In the genomic region with DNA sequence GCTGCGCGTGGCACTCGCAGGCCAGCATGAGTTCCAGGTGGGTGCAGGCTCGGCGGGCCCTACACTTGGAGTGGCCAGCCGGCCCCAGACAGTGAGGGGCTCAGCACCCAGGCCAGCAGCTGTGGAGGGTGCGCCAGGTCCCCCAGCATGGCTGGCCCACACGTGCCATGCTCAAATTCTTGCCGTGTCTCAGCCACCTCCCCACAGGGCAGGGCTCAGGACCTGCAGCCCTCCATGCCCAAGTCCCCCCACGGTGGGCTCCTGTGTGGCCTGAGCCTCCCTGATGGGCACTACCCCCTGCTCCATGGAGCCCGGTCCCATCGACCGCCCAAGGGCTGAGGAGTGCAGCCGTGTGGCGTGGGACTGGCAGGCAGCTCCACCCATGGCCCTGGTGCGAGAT, we compare ENCODE assay signal across 9 cellular contexts.
"Had no signal": no experiment of that assay in that cellular context is flagged by ENCODE, and none has a peak within 500 bp of the region (broad histone marks: within the 10 kb centered on the region; RNA-seq: fewer than 3 reads in every experiment).

No MANE protein-coding gene starts in this region.

- H3K4me1 ChIP-seq: HAP-1 had no signal

- H3K27ac ChIP-seq: GM23248, HL-60 had no signal

- DNase-seq: GM23248, GOT3, H7, HFFc6 had no signal

- H3K4me1 Mint-ChIP-seq: IgD-negative memory B cell had no signal

- H3K4me3 ChIP-seq: GM23248, HAP-1 had no signal

- H3K27ac Mint-ChIP-seq: HFFc6, IgD-negative memory B cell had no signal

- H2AFZ ChIP-seq: GM23248 had no signal

- H3K27me3 Mint-ChIP-seq: IgD-negative memory B cell had no signal

- H3K36me3 ChIP-seq: HAP-1 had no signal

- H3K9me3 ChIP-seq: HAP-1 had no signal

- H3K4me3 Mint-ChIP-seq: HFFc6, IgD-negative memory B cell had no signal

- ATAC-seq: HCT116, HepG2 had no signal

- H3K9ac ChIP-seq: GM23248 had no signal
